9 cellular contexts compared by ENCODE assay signal in the genomic region with DNA sequence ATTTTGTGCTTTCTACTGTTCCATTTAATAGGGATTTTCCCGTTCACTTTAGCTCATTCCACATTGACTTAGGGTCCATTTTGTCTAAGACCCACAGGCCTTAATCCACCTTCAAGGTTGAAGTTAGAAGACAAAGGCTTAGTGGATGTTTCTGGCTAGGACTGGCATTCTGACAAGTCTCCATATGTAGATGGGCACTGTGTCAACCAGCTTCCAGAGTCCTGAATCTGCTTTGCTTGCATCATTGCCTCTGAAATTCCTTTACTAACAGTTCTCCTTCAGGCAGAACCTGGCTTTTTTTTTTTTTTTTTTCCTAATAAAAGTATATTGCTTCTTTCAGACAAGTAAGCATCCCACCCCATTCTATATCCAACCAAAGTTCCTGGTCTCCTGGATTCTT.
A peak's percentile ranks its signal among the peaks of the same experiment; 100 is the strongest.
DNase-seq lines count a peak whose midpoint lies in the region; ATAC-seq, FAIRE-seq and TF ChIP-seq lines count a peak whose summit lies in the region.
"Had no signal": no experiment of that assay in that cellular context is flagged by ENCODE, and none has a peak within 500 bp of the region (broad histone marks: within the 10 kb centered on the region; RNA-seq: fewer than 3 reads in every experiment).

No MANE protein-coding gene starts in this region.

- H3K4me1 Mint-ChIP-seq in activated naive CD8-positive, alpha-beta T cell treated with anti-CD3 and anti-CD28 coated beads for 36 hours = peaks cover 49% of the 10 kb centered on the region

- TF ChIP-seq EP300 in HepG2 (IDR thresholded peaks at IDR 0.05; ENCODE audit: low read depth in 2 of 2, low read length in 2 of 2) (no peak), HepG2 (CRISPR knock-in tag; IDR thresholded peaks at IDR 0.05; ENCODE audit: borderline replicate concordance) (no peak)

- H4K20me1 ChIP-seq in HepG2 (ENCODE audit: insufficient read depth, low read length) = no peaks in the 10 kb centered on the region

- H3K4me3 Mint-ChIP-seq in activated naive CD8-positive, alpha-beta T cell treated with anti-CD3 and anti-CD28 coated beads for 36 hours = no peak overlapping the region

- H3K27me3 ChIP-seq in HepG2 (ENCODE audit: control insufficient read depth in 1 of 2, insufficient read depth in 2 of 2, low read length in 2 of 2) (no peaks in the 10 kb centered on the region), right lobe of liver (no peaks in the 10 kb centered on the region)
- H3K27me3 ChIP-seq: gastrocnemius medialis had no signal

- in situ Hi-C loops in HepG2 (cut with HindIII; ENCODE audit: extremely low pct_ligation_motif_present, low pct_unique_long_range_greater_than_20kb) = no loop called here

- no peak for FAIRE-seq in HepG2 (lab: Jason Lieb, UNC)

- no peak overlapping the region for H3K9ac ChIP-seq in HepG2 (ENCODE audit: insufficient read depth, low read depth, low read length)

- no peak for DNase-seq in HepG2 (ENCODE audit: low spot score)
- DNase-seq in right lobe of liver = no peak
- DNase-seq in activated naive CD8-positive, alpha-beta T cell treated with anti-CD3 and anti-CD28 coated beads for 36 hours = no peak
- DNase-seq in iris pigment epithelial cell (ENCODE audit: low read depth) = peak; percentile 71
- DNase-seq in T-helper 9 cell = no peak
- DNase-seq in head of caudate nucleus = no peak
- DNase-seq in midbrain (lab: John Stamatoyannopoulos, UW) = no peak
- DNase-seq: gastrocnemius medialis had no signal

- TF ChIP-seq RAD21 in HepG2 (CRISPR knock-in tag; IDR thresholded peaks at IDR 0.05) = no peak

- peak overlapping the region; percentile 40 for H2AFZ ChIP-seq in HepG2 (ENCODE audit: low read length)

- peak overlapping the region; percentile 84 for H3K27ac Mint-ChIP-seq in activated naive CD8-positive, alpha-beta T cell treated with anti-CD3 and anti-CD28 coated beads for 36 hours

- H3K4me3 ChIP-seq in HepG2 (replicated peaks in 1 of 3; ENCODE audit: insufficient read depth in 1 of 3, low read depth in 2 of 3, low read length in 3 of 3) = no peak overlapping the region
- H3K4me3 ChIP-seq in right lobe of liver = no peak overlapping the region
- H3K4me3 ChIP-seq: gastrocnemius medialis had no signal

- CTCF ChIA-PET in HepG2 (lab: Yijun Ruan, JAX; ENCODE audit: low intra/inter-chr PET ratio, low total read pairs) = interaction anchor here (1.2 to 1.6 kb wide), 2 partner anchors 56 to 91 kb away, joined by 3 to 6 read pairs; no protein-coding TSS in a partner anchor

- POLR2A ChIA-PET in HepG2 (lab: Yijun Ruan, JAX) = interaction anchor here (2.5 to 3.0 kb wide), 3 partner anchors 44 to 116 kb away, joined by 10 to 16 read pairs (median 15); a partner anchor contains a TSS

- no peaks in the 10 kb centered on the region for H3K36me3 ChIP-seq in HepG2 (replicated peaks in 1 of 2; ENCODE audit: control insufficient read depth in 1 of 2, insufficient read depth in 2 of 2, low read length in 2 of 2)
- H3K36me3 ChIP-seq in right lobe of liver = no peaks in the 10 kb centered on the region

- H3K27ac ChIP-seq in HepG2 (ENCODE audit: extremely low read length, insufficient read depth, low read length) = no peak overlapping the region
- H3K27ac ChIP-seq in right lobe of liver = no peak overlapping the region

- peaks cover 27% of the 10 kb centered on the region for H3K4me1 ChIP-seq in HepG2 (ENCODE audit: insufficient read depth, low read length)
- H3K4me1 ChIP-seq in right lobe of liver = peaks cover 0 to 22% (median 7%) of the 10 kb centered on the region in 4 donors

- H3K9me3 Mint-ChIP-seq in activated naive CD8-positive, alpha-beta T cell treated with anti-CD3 and anti-CD28 coated beads for 36 hours = no peaks in the 10 kb centered on the region

- intact Hi-C loops in HepG2 (cut with micrococcal nuclease; ENCODE audit: unreplicated experiment) = loop anchor here (2.0 to 5.0 kb wide), 2 partner anchors 55 to 70 kb away; a partner anchor contains a TSS
- intact Hi-C loops in right lobe of liver (cut with DNase I) = no loop called here
- intact Hi-C loops in head of caudate nucleus (cut with DNase I) = no loop called here

- no peak overlapping the region for H3K4me2 ChIP-seq in HepG2 (ENCODE audit: low read depth, low read length)

- WGBS in HepG2 (ENCODE audit: low lambda C conversion rate) = 44% methylated on average over 1 of the region's 1 CpG
- 100% methylated on average over 1 of the region's 1 CpG for WGBS in right lobe of liver (ENCODE audit: insufficient coverage, low coverage, low lambda C conversion rate, missing lambda C conversion rate)

- no peak for TF ChIP-seq CTCF in HepG2 (CRISPR knock-in tag; IDR thresholded peaks at IDR 0.05)
- no peak for TF ChIP-seq CTCF in right lobe of liver (IDR thresholded peaks at IDR 0.05)

- H3K36me3 Mint-ChIP-seq in activated naive CD8-positive, alpha-beta T cell treated with anti-CD3 and anti-CD28 coated beads for 36 hours = no peaks in the 10 kb centered on the region

- H3K27me3 Mint-ChIP-seq in activated naive CD8-positive, alpha-beta T cell treated with anti-CD3 and anti-CD28 coated beads for 36 hours = no peaks in the 10 kb centered on the region

- TF ChIP-seq POLR2A in HepG2 (IDR thresholded peaks at IDR 0.05; ENCODE audit: insufficient read depth in 1 of 2, low read depth in 2 of 2, low read length in 2 of 2) (no peak), right lobe of liver (IDR thresholded peaks at IDR 0.05) (no peak)

- ATAC-seq in HepG2 (no peak), right lobe of liver (no peak), GM21576 (IDR thresholded peaks at IDR 0.05; ENCODE audit: unreplicated experiment) (no peak)

- no peaks in the 10 kb centered on the region for H3K79me2 ChIP-seq in HepG2 (ENCODE audit: insufficient read depth, low read length)

- no peaks in the 10 kb centered on the region for H3K9me3 ChIP-seq in HepG2 (ENCODE audit: low read length)
- no peaks in the 10 kb centered on the region for H3K9me3 ChIP-seq in right lobe of liver
- H3K9me3 ChIP-seq: gastrocnemius medialis had no signal

- no TSS peak for BruUV-seq in HepG2 (replicated peaks; lab: Mats Ljungman, UMichigan)

TF ChIP-seq in HepG2, 621 proteins besides CTCF, POLR2A, EP300 and RAD21 (continues in another document):
- no peak for TF ChIP-seq ZFP36L1 (CRISPR knock-in tag; IDR thresholded peaks at IDR 0.05)
- TF ChIP-seq, protein P1, sequence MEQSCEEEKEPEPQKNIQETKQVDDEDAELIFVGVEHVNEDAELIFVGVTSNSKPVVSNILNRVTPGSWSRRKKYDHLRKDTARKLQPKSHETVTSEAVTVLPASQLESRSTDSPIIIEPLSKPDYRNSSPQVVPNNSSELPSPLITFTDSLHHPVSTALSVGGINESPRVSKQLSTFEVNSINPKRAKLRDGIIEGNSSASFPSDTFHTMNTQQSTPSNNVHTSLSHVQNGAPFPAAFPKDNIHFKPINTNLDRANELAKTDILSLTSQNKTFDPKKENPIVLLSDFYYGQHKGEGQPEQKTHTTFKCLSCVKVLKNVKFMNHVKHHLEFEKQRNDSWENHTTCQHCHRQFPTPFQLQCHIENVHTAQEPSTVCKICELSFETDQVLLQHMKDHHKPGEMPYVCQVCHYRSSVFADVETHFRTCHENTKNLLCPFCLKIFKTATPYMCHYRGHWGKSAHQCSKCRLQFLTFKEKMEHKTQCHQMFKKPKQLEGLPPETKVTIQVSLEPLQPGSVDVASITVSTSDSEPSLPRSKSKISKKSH (CRISPR knock-in tag; IDR thresholded peaks at IDR 0.05; ENCODE audit: borderline replicate concordance) = no peak
- TF ChIP-seq ZNF446 (CRISPR knock-in tag; IDR thresholded peaks at IDR 0.05) = no peak
- TF ChIP-seq DR1 (CRISPR knock-in tag; IDR thresholded peaks at IDR 0.05) = no peak
- TF ChIP-seq, protein P2, sequence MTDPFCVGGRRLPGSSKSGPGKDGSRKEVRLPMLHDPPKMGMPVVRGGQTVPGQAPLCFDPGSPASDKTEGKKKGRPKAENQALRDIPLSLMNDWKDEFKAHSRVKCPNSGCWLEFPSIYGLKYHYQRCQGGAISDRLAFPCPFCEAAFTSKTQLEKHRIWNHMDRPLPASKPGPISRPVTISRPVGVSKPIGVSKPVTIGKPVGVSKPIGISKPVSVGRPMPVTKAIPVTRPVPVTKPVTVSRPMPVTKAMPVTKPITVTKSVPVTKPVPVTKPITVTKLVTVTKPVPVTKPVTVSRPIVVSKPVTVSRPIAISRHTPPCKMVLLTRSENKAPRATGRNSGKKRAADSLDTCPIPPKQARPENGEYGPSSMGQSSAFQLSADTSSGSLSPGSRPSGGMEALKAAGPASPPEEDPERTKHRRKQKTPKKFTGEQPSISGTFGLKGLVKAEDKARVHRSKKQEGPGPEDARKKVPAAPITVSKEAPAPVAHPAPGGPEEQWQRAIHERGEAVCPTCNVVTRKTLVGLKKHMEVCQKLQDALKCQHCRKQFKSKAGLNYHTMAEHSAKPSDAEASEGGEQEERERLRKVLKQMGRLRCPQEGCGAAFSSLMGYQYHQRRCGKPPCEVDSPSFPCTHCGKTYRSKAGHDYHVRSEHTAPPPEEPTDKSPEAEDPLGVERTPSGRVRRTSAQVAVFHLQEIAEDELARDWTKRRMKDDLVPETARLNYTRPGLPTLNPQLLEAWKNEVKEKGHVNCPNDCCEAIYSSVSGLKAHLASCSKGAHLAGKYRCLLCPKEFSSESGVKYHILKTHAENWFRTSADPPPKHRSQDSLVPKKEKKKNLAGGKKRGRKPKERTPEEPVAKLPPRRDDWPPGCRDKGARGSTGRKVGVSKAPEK (CRISPR knock-in tag; IDR thresholded peaks at IDR 0.05; ENCODE audit: borderline replicate concordance) = no peak
- TF ChIP-seq, protein P3, sequence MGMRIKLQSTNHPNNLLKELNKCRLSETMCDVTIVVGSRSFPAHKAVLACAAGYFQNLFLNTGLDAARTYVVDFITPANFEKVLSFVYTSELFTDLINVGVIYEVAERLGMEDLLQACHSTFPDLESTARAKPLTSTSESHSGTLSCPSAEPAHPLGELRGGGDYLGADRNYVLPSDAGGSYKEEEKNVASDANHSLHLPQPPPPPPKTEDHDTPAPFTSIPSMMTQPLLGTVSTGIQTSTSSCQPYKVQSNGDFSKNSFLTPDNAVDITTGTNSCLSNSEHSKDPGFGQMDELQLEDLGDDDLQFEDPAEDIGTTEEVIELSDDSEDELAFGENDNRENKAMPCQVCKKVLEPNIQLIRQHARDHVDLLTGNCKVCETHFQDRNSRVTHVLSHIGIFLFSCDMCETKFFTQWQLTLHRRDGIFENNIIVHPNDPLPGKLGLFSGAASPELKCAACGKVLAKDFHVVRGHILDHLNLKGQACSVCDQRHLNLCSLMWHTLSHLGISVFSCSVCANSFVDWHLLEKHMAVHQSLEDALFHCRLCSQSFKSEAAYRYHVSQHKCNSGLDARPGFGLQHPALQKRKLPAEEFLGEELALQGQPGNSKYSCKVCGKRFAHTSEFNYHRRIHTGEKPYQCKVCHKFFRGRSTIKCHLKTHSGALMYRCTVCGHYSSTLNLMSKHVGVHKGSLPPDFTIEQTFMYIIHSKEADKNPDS (CRISPR knock-in tag; IDR thresholded peaks at IDR 0.05) = no peak
- TF ChIP-seq, protein P4, sequence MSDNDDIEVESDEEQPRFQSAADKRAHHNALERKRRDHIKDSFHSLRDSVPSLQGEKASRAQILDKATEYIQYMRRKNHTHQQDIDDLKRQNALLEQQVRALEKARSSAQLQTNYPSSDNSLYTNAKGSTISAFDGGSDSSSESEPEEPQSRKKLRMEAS (IDR thresholded peaks at IDR 0.05) = no peak
